8 cellular contexts compared by ENCODE assay signal in genomic region chr16:56965149-56965938, GRCh38. TPM values are rescaled to one million over a fixed set of nuclear protein-coding genes. Genes with fewer than 3 reads are reported as not detected.
A peak's percentile ranks its signal among the peaks of the same experiment; 100 is the strongest.
DNase-seq lines count a peak whose midpoint lies in the region; TF ChIP-seq lines count a peak whose summit lies in the region.

No MANE protein-coding gene starts in this region.

- H4K20me1 ChIP-seq in PC-9 (ENCODE audit: insufficient read depth), result no peaks in the 10 kb centered on the region

- no peak overlapping the region for H3K27ac ChIP-seq in PC-9

- no peaks in the 10 kb centered on the region for H3K79me2 ChIP-seq in PC-9 (ENCODE audit: low read depth)

- TF ChIP-seq CTCF in PC-9 (conservative IDR thresholded peaks at IDR 0.05) (no peak), epithelial cell of proximal tubule (conservative IDR thresholded peaks at IDR 0.05; ENCODE audit: low read depth, low read length) (no peak)

- CTCF ChIA-PET in PC-9 (lab: Charles Lee), result interaction anchor here (0.7 to 1.2 kb wide), 2 partner anchors 19 to 48 kb away, joined by 3 read pairs; no protein-coding TSS in a partner anchor

- no peak for DNase-seq in T-helper 2 cell treated with Interferon-gamma antibody and Interleukin-4, amounts not matched to agents 5 μg/mL and 100 μg/mL, for 36 hours (ENCODE audit: low spot score)
- DNase-seq in T-helper 2 cell (no peak), PC-9 (no peak), epithelial cell of proximal tubule (ENCODE audit: low read depth) (peak; percentile 63), cerebellar nuclear complex (lab: John Stamatoyannopoulos, UW) (no peak), DMS153 (lab: John Stamatoyannopoulos, UW) (no peak)
- no peak for DNase-seq in activated CD8-positive, alpha-beta memory T cell treated with anti-CD3 and anti-CD28 coated beads, Interleukin-2, amount 50 U/mL, for 4 hours

- peaks cover 16% of the 10 kb centered on the region for H3K4me1 Mint-ChIP-seq in T-helper 2 cell treated with Interferon-gamma antibody and Interleukin-4, amounts not matched to agents 5 μg/mL and 100 μg/mL, for 36 hours (ENCODE audit: low read depth)

- H3K9me3 ChIP-seq in PC-9 (ENCODE audit: insufficient read depth, low read depth) (no peaks in the 10 kb centered on the region), skeletal muscle satellite cell (replicated peaks; ENCODE audit: low read length) (peaks cover 5% of the 10 kb centered on the region)

- no peak overlapping the region for H2AFZ ChIP-seq in PC-9

- H3K36me3 ChIP-seq in PC-9 (ENCODE audit: low read depth) (no peaks in the 10 kb centered on the region), skeletal muscle satellite cell (ENCODE audit: insufficient read depth, low read length) (no peaks in the 10 kb centered on the region)

- H3K4me3 ChIP-seq in PC-9 (no peak overlapping the region), epithelial cell of proximal tubule (ENCODE audit: low read depth, low read length) (no peak overlapping the region), skeletal muscle satellite cell (ENCODE audit: low read length) (no peak overlapping the region)

- peak overlapping the region; percentile 44 for H3K9ac ChIP-seq in skeletal muscle satellite cell (ENCODE audit: low read depth, low read length)

- intact Hi-C loops in PC-9 (cut with micrococcal nuclease; ENCODE audit: unreplicated experiment), result no loop called here

- H3K27ac Mint-ChIP-seq in T-helper 2 cell treated with Interferon-gamma antibody and Interleukin-4, amounts not matched to agents 5 μg/mL and 100 μg/mL, for 36 hours, result peak overlapping the region; percentile 64

- peaks cover 11% of the 10 kb centered on the region for H3F3A ChIP-seq in PC-9 (ENCODE audit: insufficient read depth, low read depth)

- POLR2A ChIA-PET in PC-9 (lab: Charles Lee; ENCODE audit: unreplicated experiment), result no interaction called here

- H3K9me2 ChIP-seq in PC-9 (ENCODE audit: insufficient read depth), result no peaks in the 10 kb centered on the region

- H3K4me2 ChIP-seq in PC-9, result peak overlapping the region; percentile 31; the same call in 1 of the 2 replicates
- H3K4me2 ChIP-seq in skeletal muscle satellite cell (ENCODE audit: low read length), result peak overlapping the region; percentile 46

- H3K9me3 Mint-ChIP-seq in T-helper 2 cell treated with Interferon-gamma antibody and Interleukin-4, amounts not matched to agents 5 μg/mL and 100 μg/mL, for 36 hours, result no peaks in the 10 kb centered on the region

- no TSS peak for BruUV-seq in PC-9 (replicated peaks; lab: Mats Ljungman, UMichigan)

- no peaks in the 10 kb centered on the region for H3K27me3 ChIP-seq in PC-9 (ENCODE audit: insufficient read depth, low read depth)
- H3K27me3 ChIP-seq in skeletal muscle satellite cell (ENCODE audit: control insufficient read depth, insufficient read depth, low read length), result peaks cover 4% of the 10 kb centered on the region

- H3K4me1 ChIP-seq in PC-9 (replicated peaks; ENCODE audit: insufficient read depth) (peaks cover 17% of the 10 kb centered on the region), skeletal muscle satellite cell (ENCODE audit: control insufficient read depth, insufficient read depth, low read length) (peaks cover 33% of the 10 kb centered on the region)

- no peaks in the 10 kb centered on the region for H3K27me3 Mint-ChIP-seq in T-helper 2 cell treated with Interferon-gamma antibody and Interleukin-4, amounts not matched to agents 5 μg/mL and 100 μg/mL, for 36 hours (ENCODE audit: low read depth)

- H3K36me3 Mint-ChIP-seq in T-helper 2 cell treated with Interferon-gamma antibody and Interleukin-4, amounts not matched to agents 5 μg/mL and 100 μg/mL, for 36 hours (ENCODE audit: low read depth), result no peaks in the 10 kb centered on the region

- no peak overlapping the region for H3K4me3 Mint-ChIP-seq in T-helper 2 cell treated with Interferon-gamma antibody and Interleukin-4, amounts not matched to agents 5 μg/mL and 100 μg/mL, for 36 hours

RNA-seq across cellular contexts. Expression of gene CETP, which starts 3.6 kb away (rescaled TPM):
- total RNA-seq in PC-9 (2021) (not detected in 2 replicates), epithelial cell of proximal tubule (not detected in 2 replicates)
- total RNA-seq in skeletal muscle satellite cell (2012; rRNA removed), result not detected in 2 replicates

RNA-seq across cellular contexts. Expression of gene NLRC5, which starts 24.0 kb away (rescaled TPM):
- total RNA-seq in PC-9 (2021) (21.9 and 29.7 TPM in 2 replicates), epithelial cell of proximal tubule (3.8 and 4.5 TPM in 2 replicates)
- total RNA-seq in skeletal muscle satellite cell (2012; rRNA removed), result 20.3 and 25.6 TPM in 2 replicates

RNA-seq across cellular contexts. Expression of gene HERPUD1, which starts 33.4 kb away (rescaled TPM):
- total RNA-seq in PC-9 (2021), result 23.5 and 35.3 TPM in 2 replicates
- total RNA-seq in epithelial cell of proximal tubule, result 42.1 and 84.8 TPM in 2 replicates
- 79.1 and 110 TPM in 2 replicates for total RNA-seq in skeletal muscle satellite cell (2012; rRNA removed)
